In the genomic region with DNA sequence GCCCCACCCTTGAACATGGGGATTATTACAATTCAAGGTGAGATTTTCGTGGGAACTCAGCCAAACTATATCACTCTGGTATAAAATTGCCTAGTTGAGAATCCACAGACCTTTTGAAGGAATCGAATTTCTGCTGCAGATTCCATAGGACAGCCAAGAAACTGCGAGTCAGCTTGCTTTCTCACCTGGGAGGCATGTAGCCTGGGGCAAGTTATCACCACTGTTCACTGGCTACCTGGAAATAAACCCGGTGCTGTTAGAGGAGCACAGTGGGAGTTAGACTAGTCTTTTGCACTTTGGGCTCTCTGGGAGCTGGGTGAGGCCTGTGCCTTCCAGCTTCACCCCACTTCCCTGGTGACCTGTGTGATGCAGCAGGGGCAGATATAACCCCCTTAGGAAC, we compare ENCODE assay signal across 24 cellular contexts.
DNase-seq lines count a peak whose midpoint lies in the region; ATAC-seq, FAIRE-seq and TF ChIP-seq lines count a peak whose summit lies in the region.
"Had no signal": no experiment of that assay in that cellular context is flagged by ENCODE, and none has a peak within 500 bp of the region (broad histone marks: within the 10 kb centered on the region; RNA-seq: fewer than 3 reads in every experiment).

No MANE protein-coding gene starts in this region.

- DNase-seq in WTC11 (ENCODE audit: low spot score) (no peak), H1 (ENCODE audit: low read depth in 1 of 2, low spot score in 2 of 2) (no peak), islet precursor cell (peak; percentile 68), trophoblast cell (peak; percentile 17 to 56), BE2C (no peak), GM12892 (ENCODE audit: insufficient read length) (no peak), NCI-H128 (lab: John Stamatoyannopoulos, UW; ENCODE audit: unreplicated experiment) (no peak)
- DNase-seq: 8988T; ACHN; CD4-positive, alpha-beta T cell; CD8-positive, alpha-beta memory T cell; COR-L47; DMS 273 treated with DMSO at 0.1 percent for 48 hours; DMS153; DMS53; DMS79; DND-41; EL had no signal

- H3K4me1 ChIP-seq in H1 (replicated peaks in 1 of 4; ENCODE audit: control insufficient read depth in 3 of 4, insufficient read depth in 4 of 4, low read length in 3 of 4) = no peaks in the 10 kb centered on the region
- H3K4me1 ChIP-seq in trophoblast cell (ENCODE audit: control insufficient read depth in 1 of 2, insufficient read depth in 2 of 2, low read length in 2 of 2) = peaks cover 3% of the 10 kb centered on the region in 2 experiments
- no peaks in the 10 kb centered on the region for H3K4me1 ChIP-seq in BE2C
- H3K4me1 ChIP-seq: BLaER1 treated with 17β-estradiol and CSF1 and Interleukin-3, amounts not matched to agents 10 nM and 100 nM had no signal

- no peaks in the 10 kb centered on the region for H3K79me1 ChIP-seq in H1 (ENCODE audit: low read depth, low read length)
- H3K79me1 ChIP-seq in trophoblast cell (ENCODE audit: low read length) = no peaks in the 10 kb centered on the region

- no peak for TF ChIP-seq RAD21 in H1 (IDR thresholded peaks at IDR 0.05 in 1 of 2, conservative IDR thresholded peaks at IDR 0.05 in 1 of 2; ENCODE audit: low read depth in 2 of 2, low read length in 2 of 2)

- H4K5ac ChIP-seq in H1 (ENCODE audit: insufficient read length, low read depth, low read length) = no peak overlapping the region

- H3K4ac ChIP-seq in H1 (replicated peaks; ENCODE audit: insufficient read length, low read depth, low read length) = no peak overlapping the region
- no peak overlapping the region for H3K4ac ChIP-seq in trophoblast cell (ENCODE audit: low read depth, low read length)

- WGBS in H1 (ENCODE audit: extremely low coverage in 1 of 2, insufficient coverage in 1 of 2, insufficient read length in 1 of 2, insufficient replicate concordance in 2 of 2, low coverage in 1 of 2, low lambda C conversion rate in 2 of 2, missing lambda C conversion rate in 1 of 2), 2 experiments = 86% methylated on average over 4 of the region's 4 CpGs; no CpG with 5 or more reads in 1 of the 2 experiments
- no CpG with 5 or more reads among the region's 4 CpGs for WGBS in trophoblast cell (ENCODE audit: extremely low coverage, insufficient coverage, insufficient read length)

- H4K20me1 ChIP-seq in H1 (replicated peaks in 1 of 2; ENCODE audit: control insufficient read depth in 1 of 2, insufficient read depth in 2 of 2, low read length in 2 of 2) = no peaks in the 10 kb centered on the region
- H4K20me1 ChIP-seq: BLaER1 treated with 17β-estradiol and CSF1 and Interleukin-3, amounts not matched to agents 10 nM and 100 nM had no signal

- H3K27ac Mint-ChIP-seq in WTC11 = no peak overlapping the region
- H3K27ac Mint-ChIP-seq: CD4-positive, alpha-beta T cell; CD8-positive, alpha-beta memory T cell had no signal

- no peak for TF ChIP-seq POLR2A in H1 (IDR thresholded peaks at IDR 0.05; ENCODE audit: control extremely low read depth in 1 of 2, low read depth in 2 of 2, low read length in 2 of 2)
- no peak for TF ChIP-seq POLR2A in GM12892 (IDR thresholded peaks at IDR 0.05; ENCODE audit: low read depth, low read length)

- H3K27me3 ChIP-seq in H1 (replicated peaks in 1 of 4; ENCODE audit: control insufficient read depth in 3 of 4, extremely low read depth in 1 of 4, insufficient read depth in 3 of 4, low read length in 3 of 4) (no peaks in the 10 kb centered on the region), trophoblast cell (ENCODE audit: insufficient read depth, low read length) (no peaks in the 10 kb centered on the region), BE2C (no peaks in the 10 kb centered on the region)
- H3K27me3 ChIP-seq: BLaER1 treated with 17β-estradiol and CSF1 and Interleukin-3, amounts not matched to agents 10 nM and 100 nM had no signal

- H4K12ac ChIP-seq in trophoblast cell (ENCODE audit: low read depth, low read length) = no peak overlapping the region

- H2AFZ ChIP-seq in H1 (ENCODE audit: low read length) (0 out of 2 replicates have a peak overlapping the region, but pooled peaks have one; percentile 29), trophoblast cell (ENCODE audit: insufficient read depth, low read length, poor library complexity) (no peak overlapping the region)

- TF ChIP-seq CTCF in WTC11 (IDR thresholded peaks at IDR 0.05) (no peak), H1 (IDR thresholded peaks at IDR 0.05; ENCODE audit: control extremely low read depth in 1 of 3, insufficient read depth in 1 of 3, low read depth in 1 of 3, low read length in 3 of 3) (no peak), BE2C (IDR thresholded peaks at IDR 0.05; ENCODE audit: low read depth, low read length) (no peak)

- H2BK120ac ChIP-seq in H1 (replicated peaks; ENCODE audit: low read depth, low read length) = no peak overlapping the region
- no peak overlapping the region for H2BK120ac ChIP-seq in trophoblast cell (ENCODE audit: insufficient read depth, low read length, poor library complexity)

- H3K23me2 ChIP-seq in H1 (ENCODE audit: low read depth, low read length) = no peaks in the 10 kb centered on the region; the same call in 1 of the 2 replicates

- H2BK20ac ChIP-seq in H1 (ENCODE audit: low read length) = no peak overlapping the region; the same call in 1 of the 2 replicates

- H3K36me3 Mint-ChIP-seq in WTC11 = peaks cover 10% of the 10 kb centered on the region
- H3K36me3 Mint-ChIP-seq: CD8-positive, alpha-beta memory T cell had no signal

- no peak overlapping the region for H3K56ac ChIP-seq in H1 (replicated peaks; ENCODE audit: insufficient read length, low read depth, low read length)

- H2BK15ac ChIP-seq in H1 (ENCODE audit: low read length) = no peak overlapping the region

- no peak overlapping the region for H2AK5ac ChIP-seq in H1 (ENCODE audit: low read depth, low read length)
- H2AK5ac ChIP-seq in trophoblast cell (ENCODE audit: low read length) = no peak overlapping the region

- peak overlapping the region; percentile 52 for H3K23ac ChIP-seq in H1 (ENCODE audit: insufficient read length)
- no peak overlapping the region for H3K23ac ChIP-seq in trophoblast cell (ENCODE audit: low read length)

- H3K4me2 ChIP-seq in H1 (ENCODE audit: insufficient read depth in 1 of 2, low read depth in 2 of 2, low read length in 2 of 2) (no peak overlapping the region), trophoblast cell (ENCODE audit: low read length) (no peak overlapping the region)
- H3K4me2 ChIP-seq: BLaER1 treated with 17β-estradiol and CSF1 and Interleukin-3, amounts not matched to agents 10 nM and 100 nM had no signal

- no peak for TF ChIP-seq EP300 in H1 (IDR thresholded peaks at IDR 0.05; ENCODE audit: borderline replicate concordance in 1 of 2, low read depth in 2 of 2, low read length in 2 of 2)

- H3K4me3 ChIP-seq in H1 (ENCODE audit: extremely low read depth in 1 of 4, insufficient read depth in 2 of 4, low read depth in 3 of 4, low read length in 4 of 4) (no peak overlapping the region), trophoblast cell (ENCODE audit: low read depth, low read length) (no peak overlapping the region), BE2C (ENCODE audit: low read depth, low read length) (no peak overlapping the region)
- H3K4me3 ChIP-seq: BLaER1 treated with 17β-estradiol and CSF1 and Interleukin-3, amounts not matched to agents 10 nM and 100 nM; GM12878 had no signal

- H3K14ac ChIP-seq in H1 (ENCODE audit: insufficient read length) (no peak overlapping the region), trophoblast cell (ENCODE audit: low read length) (no peak overlapping the region)

- POLR2A ChIA-PET in WTC11 (lab: Charles Lee) = no interaction called here
- POLR2A ChIA-PET in H1 (lab: Charles Lee; ENCODE audit: partially characterized antibody) = no interaction called here

- H3K36me3 ChIP-seq in H1 (ENCODE audit: control insufficient read depth in 2 of 4, insufficient read depth in 4 of 4, low read length in 3 of 4) (no peaks in the 10 kb centered on the region), trophoblast cell (ENCODE audit: control insufficient read depth in 1 of 2, insufficient read depth in 2 of 2, low read length in 2 of 2) (no peaks in the 10 kb centered on the region), BE2C (no peaks in the 10 kb centered on the region)
- H3K36me3 ChIP-seq: BLaER1 treated with 17β-estradiol and CSF1 and Interleukin-3, amounts not matched to agents 10 nM and 100 nM had no signal

- H3K9ac ChIP-seq in H1 (replicated peaks in 1 of 4; ENCODE audit: extremely low read depth in 1 of 4, low read depth in 3 of 4, low read length in 3 of 4) (no peak overlapping the region), trophoblast cell (ENCODE audit: low read length) (no peak overlapping the region)
- H3K9ac ChIP-seq: BLaER1 treated with 17β-estradiol and CSF1 and Interleukin-3, amounts not matched to agents 10 nM and 100 nM had no signal

- no peak overlapping the region for H3K18ac ChIP-seq in H1 (ENCODE audit: extremely low read depth, low read length)
- no peak overlapping the region for H3K18ac ChIP-seq in trophoblast cell (ENCODE audit: low read length)

- H4K91ac ChIP-seq in H1 (replicated peaks; ENCODE audit: insufficient read length, low read length) = peak overlapping the region; percentile 74
- H4K91ac ChIP-seq in trophoblast cell (ENCODE audit: low read depth, low read length) = no peak overlapping the region

- peaks cover 0 to 5% of the 10 kb centered on the region in 2 experiments; a peak in 1 of 4 replicates for H3K9me3 ChIP-seq in H1 (ENCODE audit: insufficient read depth in 2 of 2, low read depth in 1 of 2, low read length in 1 of 2)
- no peaks in the 10 kb centered on the region for H3K9me3 ChIP-seq in trophoblast cell (ENCODE audit: insufficient read depth, low read depth, low read length)
- H3K9me3 ChIP-seq in BE2C = no peaks in the 10 kb centered on the region; the same call in 1 of the 2 replicates

- CTCF ChIA-PET in WTC11 (lab: Charles Lee) (no interaction called here), H1 (lab: Charles Lee; ENCODE audit: partially characterized antibody) (interaction anchor here (0.6 to 0.7 kb wide), 2 partner anchors 30 to 294 kb away, joined by 3 read pairs; no protein-coding TSS in a partner anchor)

- H3K27ac ChIP-seq in H1 (ENCODE audit: low read depth, low read length) (no peak overlapping the region), trophoblast cell (ENCODE audit: low read depth, low read length) (no peak overlapping the region)
- H3K27ac ChIP-seq: BLaER1 treated with 17β-estradiol and CSF1 and Interleukin-3, amounts not matched to agents 10 nM and 100 nM; C4-2B had no signal

- H3K9me3 Mint-ChIP-seq in WTC11 = peaks cover 27% of the 10 kb centered on the region

- no peaks in the 10 kb centered on the region; the same call in 1 of the 2 replicates for H3K27me3 Mint-ChIP-seq in WTC11 (ENCODE audit: low read depth)
- H3K27me3 Mint-ChIP-seq: CD4-positive, alpha-beta T cell; CD8-positive, alpha-beta memory T cell had no signal

- H3K4me3 Mint-ChIP-seq in WTC11 = no peak overlapping the region
- H3K4me3 Mint-ChIP-seq: CD4-positive, alpha-beta T cell; CD8-positive, alpha-beta memory T cell had no signal

- H3K79me2 ChIP-seq in H1 (ENCODE audit: control insufficient read depth in 1 of 2, insufficient read depth in 2 of 2, low read length in 2 of 2) (no peaks in the 10 kb centered on the region), trophoblast cell (ENCODE audit: control insufficient read depth, insufficient read depth, low read length, poor library complexity) (no peaks in the 10 kb centered on the region)

- no peak overlapping the region for H2BK5ac ChIP-seq in H1 (ENCODE audit: low read depth, low read length)
- H2BK5ac ChIP-seq in trophoblast cell (ENCODE audit: low read depth, low read length, poor library complexity) = no peak overlapping the region

- H4K8ac ChIP-seq in H1 (ENCODE audit: extremely low read depth, insufficient read depth, low read length) = peak overlapping the region; percentile 25; the same call in 1 of the 2 replicates
- H4K8ac ChIP-seq in trophoblast cell (ENCODE audit: low read depth, low read length) = no peak overlapping the region

- H2BK12ac ChIP-seq in H1 (ENCODE audit: low read depth, low read length) (no peak overlapping the region), trophoblast cell (ENCODE audit: low read length) (no peak overlapping the region)

- FAIRE-seq in H1 (lab: Jason Lieb, UNC) (no peak), GM12892 (lab: Jason Lieb, UNC) (no peak)
- FAIRE-seq: A204.1, G401.6, GM12878 had no signal

- H3K4me1 Mint-ChIP-seq in WTC11 = peaks cover 20% of the 10 kb centered on the region
- H3K4me1 Mint-ChIP-seq: CD8-positive, alpha-beta memory T cell had no signal

- ATAC-seq in WTC11 = peak; percentile 44
- ATAC-seq in GM18861 (IDR thresholded peaks at IDR 0.05; ENCODE audit: unreplicated experiment) = no peak
- ATAC-seq: GM12878 had no signal

Comparison
In these comparisons a context has a peak if more than half of its experiments do, and no peak if none do; other contexts are left out.
1. DNase-seq: peak in islet precursor cell (single experiment) and trophoblast cell (2 of 2); none in WTC11 (single experiment), H1 (0 of 2), BE2C (single experiment), GM12892 (single experiment) and NCI-H128 (single experiment).